Comparison of ENCODE assay signal across 10 cellular contexts in genomic region chr22:27867114-27867957, GRCh38. TPM values are rescaled to one million over a fixed set of nuclear protein-coding genes. Genes with fewer than 3 reads are reported as not detected.
DNase-seq lines count a peak whose midpoint lies in the region; ATAC-seq and TF ChIP-seq lines count a peak whose summit lies in the region.
"Had no signal": no experiment of that assay in that cellular context is flagged by ENCODE, and none has a peak within 500 bp of the region (broad histone marks: within the 10 kb centered on the region; RNA-seq: fewer than 3 reads in every experiment).

No MANE protein-coding gene starts in this region.

- H3K56ac ChIP-seq in mesendoderm (ENCODE audit: low read length): no peak overlapping the region

- no peak overlapping the region for H3K18ac ChIP-seq in mesendoderm (ENCODE audit: low read length)

- no peak overlapping the region for H3K4ac ChIP-seq in mesendoderm (ENCODE audit: low read depth, low read length)

- H4K8ac ChIP-seq in mesendoderm (ENCODE audit: low read depth, low read length): no peak overlapping the region

- peaks cover 40% of the 10 kb centered on the region for H3K4me1 Mint-ChIP-seq in activated T-cell treated with anti-CD3 and anti-CD28 coated beads, Interleukin-2, amount 50 U/mL, for 4 hours (ENCODE audit: low read depth)

- H2BK5ac ChIP-seq in mesendoderm (ENCODE audit: low read length): no peak overlapping the region

- H3K36me3 Mint-ChIP-seq in activated T-cell treated with anti-CD3 and anti-CD28 coated beads, Interleukin-2, amount 50 U/mL, for 4 hours (ENCODE audit: insufficient read depth): peaks cover 41% of the 10 kb centered on the region

- H3K4me1 ChIP-seq in mesendoderm (ENCODE audit: control insufficient read depth, low read depth, low read length): peaks cover 12% of the 10 kb centered on the region
- peaks cover 0 to 80% (median 33%) of the 10 kb centered on the region in 4 donors for H3K4me1 ChIP-seq in tibial artery
- H3K4me1 ChIP-seq: BLaER1 had no signal

- no peak for TF ChIP-seq CTCF in tibial artery (IDR thresholded peaks at IDR 0.05)

- H2AK5ac ChIP-seq in mesendoderm (ENCODE audit: low read length): no peak overlapping the region

- H3K27me3 Mint-ChIP-seq in activated T-cell treated with anti-CD3 and anti-CD28 coated beads, Interleukin-2, amount 50 U/mL, for 4 hours (ENCODE audit: low read depth): no peaks in the 10 kb centered on the region

- no peak overlapping the region for H3K9ac ChIP-seq in mesendoderm (ENCODE audit: low read length)
- H3K9ac ChIP-seq: BLaER1 had no signal

- no peaks in the 10 kb centered on the region for H3K79me2 ChIP-seq in mesendoderm (ENCODE audit: control insufficient read depth, insufficient read depth, low read length)

- intact Hi-C loops in tibial artery (cut with DNase I; ENCODE audit: low total_unique reads): loop anchor here (10.0 kb wide), 1 partner anchor 63 kb away; the partner anchor contains the start of gene MN1

- ATAC-seq in activated T-cell treated with anti-CD3 and anti-CD28 coated beads, Interleukin-2, amount 50 U/mL, for 4 hours: peak; percentile 32 to 60
- no peak for ATAC-seq in GM18502 (IDR thresholded peaks at IDR 0.05; ENCODE audit: poor library complexity, unreplicated experiment)

- H3K79me1 ChIP-seq in mesendoderm (ENCODE audit: low read length): no peaks in the 10 kb centered on the region

- H4K5ac ChIP-seq in mesendoderm (ENCODE audit: low read length): no peak overlapping the region

- no peak overlapping the region for H3K23ac ChIP-seq in mesendoderm (ENCODE audit: low read length)

- H3K36me3 ChIP-seq in mesendoderm (ENCODE audit: control insufficient read depth, insufficient read depth, low read length): no peaks in the 10 kb centered on the region
- H3K36me3 ChIP-seq in tibial artery: peaks cover 8 to 22% (median 11%) of the 10 kb centered on the region in 3 donors

- H2BK120ac ChIP-seq in mesendoderm (ENCODE audit: low read depth, low read length): no peak overlapping the region

- no peak overlapping the region for H2BK15ac ChIP-seq in mesendoderm (replicated peaks; ENCODE audit: low read depth)

- no peaks in the 10 kb centered on the region for H3K27me3 ChIP-seq in mesendoderm (ENCODE audit: insufficient read depth, low read length, poor library complexity)
- no peaks in the 10 kb centered on the region for H3K27me3 ChIP-seq in tibial artery
- H3K27me3 ChIP-seq: BLaER1 had no signal

- no peak overlapping the region for H3K4me2 ChIP-seq in mesendoderm (ENCODE audit: low read length)
- H3K4me2 ChIP-seq: BLaER1 had no signal

- no peak for DNase-seq in activated T-cell treated with anti-CD3 and anti-CD28 coated beads, Interleukin-2, amount 50 U/mL, for 4 hours
- no peak for DNase-seq in activated T-cell treated with anti-CD3 and anti-CD28 coated beads, Interleukin-2, amount 50 U/mL, for 48 hours
- DNase-seq in caudate nucleus (lab: John Stamatoyannopoulos, UW) (no peak), mesendoderm (peak; percentile 59), tibial artery (no peak), NCI-H2196 (lab: John Stamatoyannopoulos, UW; ENCODE audit: unreplicated experiment) (no peak), C1 segment of cervical spinal cord (lab: John Stamatoyannopoulos, UW) (no peak)
- DNase-seq: NCI-H1417 had no signal

- H3K27ac ChIP-seq in caudate nucleus (ENCODE audit: low read depth, low read length) (peak overlapping the region; percentile 39), mesendoderm (ENCODE audit: low read depth, low read length) (no peak overlapping the region), tibial artery (peak overlapping the region; percentile 82 to 88)
- H3K27ac ChIP-seq: BLaER1 had no signal

- WGBS in mesendoderm (ENCODE audit: extremely low coverage, insufficient coverage, low lambda C conversion rate): no CpG with 5 or more reads among the region's 4 CpGs

- H3K9me3 Mint-ChIP-seq in activated T-cell treated with anti-CD3 and anti-CD28 coated beads, Interleukin-2, amount 50 U/mL, for 4 hours: no peaks in the 10 kb centered on the region

- H3K4me3 ChIP-seq in mesendoderm (ENCODE audit: low read length): no peak overlapping the region
- no peak overlapping the region for H3K4me3 ChIP-seq in tibial artery
- H3K4me3 ChIP-seq: BLaER1 had no signal

- no peak overlapping the region for H3K4me3 Mint-ChIP-seq in activated T-cell treated with anti-CD3 and anti-CD28 coated beads, Interleukin-2, amount 50 U/mL, for 4 hours

- H3K9me3 ChIP-seq in tibial artery: no peaks in the 10 kb centered on the region
- H3K9me3 ChIP-seq: BLaER1 had no signal

RNA-seq across cellular contexts. Expression of gene PITPNB, which starts 51.7 kb away (rescaled TPM):
- total RNA-seq in activated T-cell treated with anti-CD3 and anti-CD28 coated beads, Interleukin-2, amount 50 U/mL, for 4 hours: 100 to 1,000 TPM; 134 to 151 (median 149) TPM
- 73.5 TPM for polyA plus RNA-seq in mesendoderm (2013, experiment 1 of 2)
- polyA plus RNA-seq in mesendoderm (2013, experiment 2 of 2): 74.5 TPM
